Comparison of ENCODE assay signal across 1 cellular context in the genomic region with DNA sequence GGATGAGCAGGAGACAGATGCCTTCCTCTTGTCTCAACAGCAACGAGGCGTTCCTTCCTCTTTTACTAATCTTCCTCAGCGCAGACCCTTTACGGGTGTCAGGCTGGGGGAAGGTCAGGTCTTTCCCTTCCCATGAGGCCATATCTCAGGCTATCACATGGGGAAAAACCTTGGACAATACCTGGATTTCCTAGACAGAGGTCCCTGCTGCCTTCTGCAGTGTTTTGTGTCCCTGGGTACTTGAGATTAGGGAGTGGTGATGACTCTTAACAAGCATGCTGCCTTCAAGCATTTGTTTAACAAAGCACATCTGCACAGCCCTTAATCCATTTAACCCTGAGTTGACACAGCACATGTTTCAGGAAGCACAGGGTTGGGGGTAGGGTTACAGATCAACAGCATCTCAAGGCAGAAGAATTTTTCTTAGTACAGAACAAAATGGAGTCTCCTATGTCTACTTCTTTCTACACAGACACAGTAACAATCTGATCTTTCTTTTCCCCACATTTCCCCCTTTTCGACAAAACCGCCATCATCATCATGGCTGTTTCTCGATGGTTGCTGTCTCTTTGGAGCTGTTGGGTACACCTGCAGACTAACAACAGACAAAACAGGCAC.
TF ChIP-seq lines count a peak whose summit lies in the region.
"Not testable (repeated sequence)": the region's sequence is repeated elsewhere in the genome, so short reads cannot be mapped to it uniquely, and the experiment has no call there.

No MANE protein-coding gene starts in this region.

TF ChIP-seq in K562, 482 proteins besides CTCF, POLR2A, EP300 and RAD21 (continued from another document and continues in another):
- TF ChIP-seq, protein P1, sequence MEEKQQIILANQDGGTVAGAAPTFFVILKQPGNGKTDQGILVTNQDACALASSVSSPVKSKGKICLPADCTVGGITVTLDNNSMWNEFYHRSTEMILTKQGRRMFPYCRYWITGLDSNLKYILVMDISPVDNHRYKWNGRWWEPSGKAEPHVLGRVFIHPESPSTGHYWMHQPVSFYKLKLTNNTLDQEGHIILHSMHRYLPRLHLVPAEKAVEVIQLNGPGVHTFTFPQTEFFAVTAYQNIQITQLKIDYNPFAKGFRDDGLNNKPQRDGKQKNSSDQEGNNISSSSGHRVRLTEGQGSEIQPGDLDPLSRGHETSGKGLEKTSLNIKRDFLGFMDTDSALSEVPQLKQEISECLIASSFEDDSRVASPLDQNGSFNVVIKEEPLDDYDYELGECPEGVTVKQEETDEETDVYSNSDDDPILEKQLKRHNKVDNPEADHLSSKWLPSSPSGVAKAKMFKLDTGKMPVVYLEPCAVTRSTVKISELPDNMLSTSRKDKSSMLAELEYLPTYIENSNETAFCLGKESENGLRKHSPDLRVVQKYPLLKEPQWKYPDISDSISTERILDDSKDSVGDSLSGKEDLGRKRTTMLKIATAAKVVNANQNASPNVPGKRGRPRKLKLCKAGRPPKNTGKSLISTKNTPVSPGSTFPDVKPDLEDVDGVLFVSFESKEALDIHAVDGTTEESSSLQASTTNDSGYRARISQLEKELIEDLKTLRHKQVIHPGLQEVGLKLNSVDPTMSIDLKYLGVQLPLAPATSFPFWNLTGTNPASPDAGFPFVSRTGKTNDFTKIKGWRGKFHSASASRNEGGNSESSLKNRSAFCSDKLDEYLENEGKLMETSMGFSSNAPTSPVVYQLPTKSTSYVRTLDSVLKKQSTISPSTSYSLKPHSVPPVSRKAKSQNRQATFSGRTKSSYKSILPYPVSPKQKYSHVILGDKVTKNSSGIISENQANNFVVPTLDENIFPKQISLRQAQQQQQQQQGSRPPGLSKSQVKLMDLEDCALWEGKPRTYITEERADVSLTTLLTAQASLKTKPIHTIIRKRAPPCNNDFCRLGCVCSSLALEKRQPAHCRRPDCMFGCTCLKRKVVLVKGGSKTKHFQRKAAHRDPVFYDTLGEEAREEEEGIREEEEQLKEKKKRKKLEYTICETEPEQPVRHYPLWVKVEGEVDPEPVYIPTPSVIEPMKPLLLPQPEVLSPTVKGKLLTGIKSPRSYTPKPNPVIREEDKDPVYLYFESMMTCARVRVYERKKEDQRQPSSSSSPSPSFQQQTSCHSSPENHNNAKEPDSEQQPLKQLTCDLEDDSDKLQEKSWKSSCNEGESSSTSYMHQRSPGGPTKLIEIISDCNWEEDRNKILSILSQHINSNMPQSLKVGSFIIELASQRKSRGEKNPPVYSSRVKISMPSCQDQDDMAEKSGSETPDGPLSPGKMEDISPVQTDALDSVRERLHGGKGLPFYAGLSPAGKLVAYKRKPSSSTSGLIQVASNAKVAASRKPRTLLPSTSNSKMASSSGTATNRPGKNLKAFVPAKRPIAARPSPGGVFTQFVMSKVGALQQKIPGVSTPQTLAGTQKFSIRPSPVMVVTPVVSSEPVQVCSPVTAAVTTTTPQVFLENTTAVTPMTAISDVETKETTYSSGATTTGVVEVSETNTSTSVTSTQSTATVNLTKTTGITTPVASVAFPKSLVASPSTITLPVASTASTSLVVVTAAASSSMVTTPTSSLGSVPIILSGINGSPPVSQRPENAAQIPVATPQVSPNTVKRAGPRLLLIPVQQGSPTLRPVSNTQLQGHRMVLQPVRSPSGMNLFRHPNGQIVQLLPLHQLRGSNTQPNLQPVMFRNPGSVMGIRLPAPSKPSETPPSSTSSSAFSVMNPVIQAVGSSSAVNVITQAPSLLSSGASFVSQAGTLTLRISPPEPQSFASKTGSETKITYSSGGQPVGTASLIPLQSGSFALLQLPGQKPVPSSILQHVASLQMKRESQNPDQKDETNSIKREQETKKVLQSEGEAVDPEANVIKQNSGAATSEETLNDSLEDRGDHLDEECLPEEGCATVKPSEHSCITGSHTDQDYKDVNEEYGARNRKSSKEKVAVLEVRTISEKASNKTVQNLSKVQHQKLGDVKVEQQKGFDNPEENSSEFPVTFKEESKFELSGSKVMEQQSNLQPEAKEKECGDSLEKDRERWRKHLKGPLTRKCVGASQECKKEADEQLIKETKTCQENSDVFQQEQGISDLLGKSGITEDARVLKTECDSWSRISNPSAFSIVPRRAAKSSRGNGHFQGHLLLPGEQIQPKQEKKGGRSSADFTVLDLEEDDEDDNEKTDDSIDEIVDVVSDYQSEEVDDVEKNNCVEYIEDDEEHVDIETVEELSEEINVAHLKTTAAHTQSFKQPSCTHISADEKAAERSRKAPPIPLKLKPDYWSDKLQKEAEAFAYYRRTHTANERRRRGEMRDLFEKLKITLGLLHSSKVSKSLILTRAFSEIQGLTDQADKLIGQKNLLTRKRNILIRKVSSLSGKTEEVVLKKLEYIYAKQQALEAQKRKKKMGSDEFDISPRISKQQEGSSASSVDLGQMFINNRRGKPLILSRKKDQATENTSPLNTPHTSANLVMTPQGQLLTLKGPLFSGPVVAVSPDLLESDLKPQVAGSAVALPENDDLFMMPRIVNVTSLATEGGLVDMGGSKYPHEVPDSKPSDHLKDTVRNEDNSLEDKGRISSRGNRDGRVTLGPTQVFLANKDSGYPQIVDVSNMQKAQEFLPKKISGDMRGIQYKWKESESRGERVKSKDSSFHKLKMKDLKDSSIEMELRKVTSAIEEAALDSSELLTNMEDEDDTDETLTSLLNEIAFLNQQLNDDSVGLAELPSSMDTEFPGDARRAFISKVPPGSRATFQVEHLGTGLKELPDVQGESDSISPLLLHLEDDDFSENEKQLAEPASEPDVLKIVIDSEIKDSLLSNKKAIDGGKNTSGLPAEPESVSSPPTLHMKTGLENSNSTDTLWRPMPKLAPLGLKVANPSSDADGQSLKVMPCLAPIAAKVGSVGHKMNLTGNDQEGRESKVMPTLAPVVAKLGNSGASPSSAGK (IDR thresholded peaks at IDR 0.05): peak; percentile 81
- peak; percentile 58 for TF ChIP-seq CREM (IDR thresholded peaks at IDR 0.05; ENCODE audit: low read depth)
- peak; percentile 62; the same call in 1 of the 2 replicates for TF ChIP-seq TOE1 (IDR thresholded peaks at IDR 0.05; ENCODE audit: borderline replicate concordance)
- not testable (repeated sequence) for TF ChIP-seq TOE1 (CRISPR knock-in tag; IDR thresholded peaks at IDR 0.05; ENCODE audit: borderline replicate concordance, low read depth); FOXM1 (CRISPR knock-in tag; IDR thresholded peaks at IDR 0.05; ENCODE audit: low read depth)
- TF ChIP-seq EP400 (IDR thresholded peaks at IDR 0.05): peak; percentile 67; the same call in 1 of the 2 replicates
- peak; percentile 19; the same call in 1 of the 2 replicates for TF ChIP-seq ZNF347 (CRISPR knock-in tag; IDR thresholded peaks at IDR 0.05; ENCODE audit: low read depth)
- TF ChIP-seq FOXP1 (CRISPR knock-in tag; IDR thresholded peaks at IDR 0.05): peak; percentile 74; the same call in 1 of the 2 replicates
- peak; percentile 98 for TF ChIP-seq CBFA2T2 (conservative IDR thresholded peaks at IDR 0.05)
- 0 out of 2 replicates have a peak, but pooled peaks have one; percentile 25 for TF ChIP-seq ZNF695 (CRISPR knock-in tag; IDR thresholded peaks at IDR 0.05)
- TF ChIP-seq, protein P2, sequence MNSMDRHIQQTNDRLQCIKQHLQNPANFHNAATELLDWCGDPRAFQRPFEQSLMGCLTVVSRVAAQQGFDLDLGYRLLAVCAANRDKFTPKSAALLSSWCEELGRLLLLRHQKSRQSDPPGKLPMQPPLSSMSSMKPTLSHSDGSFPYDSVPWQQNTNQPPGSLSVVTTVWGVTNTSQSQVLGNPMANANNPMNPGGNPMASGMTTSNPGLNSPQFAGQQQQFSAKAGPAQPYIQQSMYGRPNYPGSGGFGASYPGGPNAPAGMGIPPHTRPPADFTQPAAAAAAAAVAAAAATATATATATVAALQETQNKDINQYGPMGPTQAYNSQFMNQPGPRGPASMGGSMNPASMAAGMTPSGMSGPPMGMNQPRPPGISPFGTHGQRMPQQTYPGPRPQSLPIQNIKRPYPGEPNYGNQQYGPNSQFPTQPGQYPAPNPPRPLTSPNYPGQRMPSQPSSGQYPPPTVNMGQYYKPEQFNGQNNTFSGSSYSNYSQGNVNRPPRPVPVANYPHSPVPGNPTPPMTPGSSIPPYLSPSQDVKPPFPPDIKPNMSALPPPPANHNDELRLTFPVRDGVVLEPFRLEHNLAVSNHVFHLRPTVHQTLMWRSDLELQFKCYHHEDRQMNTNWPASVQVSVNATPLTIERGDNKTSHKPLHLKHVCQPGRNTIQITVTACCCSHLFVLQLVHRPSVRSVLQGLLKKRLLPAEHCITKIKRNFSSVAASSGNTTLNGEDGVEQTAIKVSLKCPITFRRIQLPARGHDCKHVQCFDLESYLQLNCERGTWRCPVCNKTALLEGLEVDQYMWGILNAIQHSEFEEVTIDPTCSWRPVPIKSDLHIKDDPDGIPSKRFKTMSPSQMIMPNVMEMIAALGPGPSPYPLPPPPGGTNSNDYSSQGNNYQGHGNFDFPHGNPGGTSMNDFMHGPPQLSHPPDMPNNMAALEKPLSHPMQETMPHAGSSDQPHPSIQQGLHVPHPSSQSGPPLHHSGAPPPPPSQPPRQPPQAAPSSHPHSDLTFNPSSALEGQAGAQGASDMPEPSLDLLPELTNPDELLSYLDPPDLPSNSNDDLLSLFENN (IDR thresholded peaks at IDR 0.05; ENCODE audit: low read depth in 2 of 2, low read length in 2 of 2): peak in 1 of 2 experiments; percentile 80; a peak in 2 of 4 replicates
- peak; percentile 73; the same call in 1 of the 2 replicates for TF ChIP-seq FOXM1 (IDR thresholded peaks at IDR 0.05; ENCODE audit: low read depth)
- TF ChIP-seq, protein P3, sequence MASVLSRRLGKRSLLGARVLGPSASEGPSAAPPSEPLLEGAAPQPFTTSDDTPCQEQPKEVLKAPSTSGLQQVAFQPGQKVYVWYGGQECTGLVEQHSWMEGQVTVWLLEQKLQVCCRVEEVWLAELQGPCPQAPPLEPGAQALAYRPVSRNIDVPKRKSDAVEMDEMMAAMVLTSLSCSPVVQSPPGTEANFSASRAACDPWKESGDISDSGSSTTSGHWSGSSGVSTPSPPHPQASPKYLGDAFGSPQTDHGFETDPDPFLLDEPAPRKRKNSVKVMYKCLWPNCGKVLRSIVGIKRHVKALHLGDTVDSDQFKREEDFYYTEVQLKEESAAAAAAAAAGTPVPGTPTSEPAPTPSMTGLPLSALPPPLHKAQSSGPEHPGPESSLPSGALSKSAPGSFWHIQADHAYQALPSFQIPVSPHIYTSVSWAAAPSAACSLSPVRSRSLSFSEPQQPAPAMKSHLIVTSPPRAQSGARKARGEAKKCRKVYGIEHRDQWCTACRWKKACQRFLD (CRISPR knock-in tag; IDR thresholded peaks at IDR 0.05): peak; percentile 91
- peak; percentile 86 for TF ChIP-seq DPF2 (IDR thresholded peaks at IDR 0.05)
- TF ChIP-seq MXI1 (IDR thresholded peaks at IDR 0.05; ENCODE audit: low read depth, low read length): peak; percentile 20; the same call in 1 of the 2 replicates
- peak; percentile 89 for TF ChIP-seq HSF4 (CRISPR knock-in tag; IDR thresholded peaks at IDR 0.05; ENCODE audit: borderline replicate concordance)
- TF ChIP-seq ZNF311 (CRISPR knock-in tag; IDR thresholded peaks at IDR 0.05): peak; percentile 87
- peak; percentile 35; the same call in 1 of the 2 replicates for TF ChIP-seq GATAD2B (IDR thresholded peaks at IDR 0.05; ENCODE audit: borderline replicate concordance)
- peak; percentile 75 for TF ChIP-seq ELF4 (CRISPR knock-in tag; IDR thresholded peaks at IDR 0.05)
- TF ChIP-seq RERE (CRISPR knock-in tag; IDR thresholded peaks at IDR 0.05; ENCODE audit: borderline replicate concordance): peak; percentile 95; the same call in 1 of the 2 replicates
- TF ChIP-seq SOX6 (IDR thresholded peaks at IDR 0.05): peak; percentile 96
- TF ChIP-seq SMAD3 (CRISPR knock-in tag; conservative IDR thresholded peaks at IDR 0.05): 0 out of 2 replicates have a peak, but pooled peaks have one; percentile 46
- TF ChIP-seq TAF7 (tag; IDR thresholded peaks at IDR 0.05): peak; percentile 52; the same call in 1 of the 2 replicates
- 0 out of 2 replicates have a peak, but pooled peaks have one; percentile 46 for TF ChIP-seq TCF7 (IDR thresholded peaks at IDR 0.05; ENCODE audit: borderline replicate concordance)
